In the genomic region with DNA sequence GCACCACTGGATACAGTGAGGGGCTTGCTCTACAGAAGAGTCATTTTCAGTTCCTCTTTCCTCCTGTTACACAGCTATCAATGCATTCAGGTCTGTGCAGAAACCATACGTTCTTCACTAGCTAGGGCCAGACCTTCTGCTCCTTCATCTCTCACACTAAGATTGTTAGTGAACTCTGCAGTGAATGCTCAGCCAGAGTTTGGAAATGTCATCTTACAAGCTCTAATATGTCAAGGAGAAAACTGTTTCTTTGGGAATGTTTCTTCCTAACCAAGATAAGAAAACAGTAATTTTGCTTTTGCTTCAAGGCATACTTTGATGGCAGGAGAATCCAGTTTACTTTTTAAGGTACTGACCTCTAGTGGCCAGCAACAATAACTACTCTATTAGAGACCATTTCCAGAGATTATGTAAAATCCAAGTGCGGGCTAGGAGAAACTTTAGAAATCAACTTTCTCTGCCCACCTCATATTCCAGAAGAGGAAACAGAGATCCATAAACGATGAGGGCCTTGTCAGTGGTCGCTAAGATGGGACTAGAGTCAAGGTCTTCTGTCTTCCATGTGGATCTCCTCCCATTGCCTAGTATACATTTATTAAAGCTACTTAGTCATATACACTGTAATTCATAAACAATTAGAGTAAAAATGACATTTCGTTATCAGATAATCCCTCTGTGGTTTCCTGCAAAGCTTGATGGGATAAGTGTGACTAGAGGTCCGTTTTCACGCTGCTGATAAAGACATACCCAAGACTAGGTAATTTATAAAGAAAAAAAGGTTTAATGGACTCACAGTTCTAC, we compare ENCODE assay signal across 8 cellular contexts. TPM values are rescaled to one million over a fixed set of nuclear protein-coding genes. Genes with fewer than 3 reads are reported as not detected.
DNase-seq lines count a peak whose midpoint lies in the region; ATAC-seq and TF ChIP-seq lines count a peak whose summit lies in the region.

No MANE protein-coding gene starts in this region.

- no peaks in the 10 kb centered on the region for H3K27me3 Mint-ChIP-seq in activated T-cell treated with anti-CD3 and anti-CD28 coated beads, Interleukin-2, amount 50 U/mL, for 72 hours (ENCODE audit: low read depth)

- H3K36me3 Mint-ChIP-seq in activated T-cell treated with anti-CD3 and anti-CD28 coated beads, Interleukin-2, amount 50 U/mL, for 72 hours (ENCODE audit: insufficient read depth in 2 of 2), result no peaks in the 10 kb centered on the region

- H3K9me3 ChIP-seq in GM23248 (ENCODE audit: low read depth) (no peaks in the 10 kb centered on the region), psoas muscle (no peaks in the 10 kb centered on the region)

- H3K79me2 ChIP-seq in GM23248 (ENCODE audit: insufficient read depth), result no peaks in the 10 kb centered on the region

- TF ChIP-seq CTCF in foreskin keratinocyte (conservative IDR thresholded peaks at IDR 0.05), result peak; percentile 89
- TF ChIP-seq CTCF in psoas muscle (IDR thresholded peaks at IDR 0.05), result peak; percentile 78

- no peaks in the 10 kb centered on the region for H3K4me1 Mint-ChIP-seq in activated T-cell treated with anti-CD3 and anti-CD28 coated beads, Interleukin-2, amount 50 U/mL, for 72 hours (ENCODE audit: low read depth)

- peak; percentile 54 to 57 for ATAC-seq in activated T-cell treated with anti-CD3 and anti-CD28 coated beads, Interleukin-2, amount 50 U/mL, for 72 hours (replicated peaks in 1 of 2)
- peak; percentile 80 for ATAC-seq in foreskin keratinocyte
- peak in 3 of 4 donors; percentile 64 to 75 (median 67) for ATAC-seq in psoas muscle

- H3F3A ChIP-seq in GM23248 (ENCODE audit: insufficient read depth), result peaks cover 5% of the 10 kb centered on the region

- H3K9ac ChIP-seq in GM23248, result no peak overlapping the region

- no peaks in the 10 kb centered on the region for H4K20me1 ChIP-seq in GM23248 (ENCODE audit: insufficient read depth)

- 35 to 36% methylated on average over 7 of the region's 7 CpGs for WGBS in GM23248 (ENCODE audit: low coverage in 1 of 2, low lambda C conversion rate in 2 of 2, missing lambda C conversion rate in 2 of 2), 2 experiments
- WGBS in psoas muscle, 3 donors, result 34 to 38% (median 37%) methylated on average over 7 of the region's 7 CpGs

- no peak overlapping the region for H3K4me3 Mint-ChIP-seq in activated T-cell treated with anti-CD3 and anti-CD28 coated beads, Interleukin-2, amount 50 U/mL, for 72 hours

- intact Hi-C loops in psoas muscle (cut with DNase I), result loop anchor here (2.0 to 10.0 kb wide), 3 partner anchors 219 to 1803 kb away; no protein-coding TSS in a partner anchor

- no peak overlapping the region for H3K27ac Mint-ChIP-seq in activated T-cell treated with anti-CD3 and anti-CD28 coated beads, Interleukin-2, amount 50 U/mL, for 72 hours

- no peaks in the 10 kb centered on the region for H3K9me2 ChIP-seq in GM23248 (ENCODE audit: insufficient read depth)

- no peak for DNase-seq in activated T-cell treated with anti-CD3 and anti-CD28 coated beads, Interleukin-2, amount 50 U/mL, for 72 hours
- DNase-seq in activated T-cell treated with anti-CD3 and anti-CD28 coated beads, Interleukin-2, amount 50 U/mL, for 48 hours, result no peak
- peak; percentile 78 for DNase-seq in GM23248
- peak; percentile 76 for DNase-seq in KBM-7
- peak; percentile 24 for DNase-seq in T1000 (lab: John Stamatoyannopoulos, UW)
- DNase-seq in foreskin keratinocyte, result peak in 1 of 2 donors; percentile 40
- no peak for DNase-seq in psoas muscle
- no peak for DNase-seq in stimulated activated naive CD4-positive, alpha-beta T cell treated with Interleukin-2 at 50 U/mL for 16 hours (lab: John Stamatoyannopoulos, UW)

- H3K36me3 ChIP-seq in GM23248 (ENCODE audit: low read depth), result no peaks in the 10 kb centered on the region
- no peaks in the 10 kb centered on the region for H3K36me3 ChIP-seq in psoas muscle (ENCODE audit: insufficient read depth in 1 of 2, low read depth in 1 of 2)

- H3K27me3 ChIP-seq in GM23248 (replicated peaks; ENCODE audit: insufficient read depth), result peaks cover 30% of the 10 kb centered on the region
- H3K27me3 ChIP-seq in foreskin keratinocyte, result peaks cover 45% of the 10 kb centered on the region
- H3K27me3 ChIP-seq in psoas muscle (ENCODE audit: insufficient read depth in 3 of 3, low read length in 2 of 3), result no peaks in the 10 kb centered on the region

- no peak overlapping the region for H3K27ac ChIP-seq in GM23248
- H3K27ac ChIP-seq in foreskin keratinocyte, result no peak overlapping the region
- H3K27ac ChIP-seq in psoas muscle, result no peak overlapping the region

- H3K4me3 ChIP-seq in GM23248 (no peak overlapping the region), psoas muscle (no peak overlapping the region)

- H3K4me1 ChIP-seq in GM23248 (ENCODE audit: insufficient read depth) (peaks cover 24% of the 10 kb centered on the region), foreskin keratinocyte (peaks cover 3% of the 10 kb centered on the region), psoas muscle (peaks cover 3% of the 10 kb centered on the region)

- in situ Hi-C loops in GM23248 (cut with MboI), result no loop called here
- in situ Hi-C loops in KBM-7 (cut with MboI; ENCODE audit: low pct_unique_long_range_greater_than_20kb, low sequenced_read_pairs), result loop anchor here (25.0 kb wide), 1 partner anchor 220 kb away; no protein-coding TSS in a partner anchor

- no peak overlapping the region for H2AFZ ChIP-seq in GM23248

- H3K9me3 Mint-ChIP-seq in activated T-cell treated with anti-CD3 and anti-CD28 coated beads, Interleukin-2, amount 50 U/mL, for 72 hours, result no peaks in the 10 kb centered on the region

- no peak overlapping the region for H3K4me2 ChIP-seq in GM23248 (ENCODE audit: unreplicated experiment)

RNA-seq across cellular contexts. Expression of a gene that starts 12.1 kb away (rescaled TPM):
- not detected for total RNA-seq in activated T-cell treated with anti-CD3 and anti-CD28 coated beads, Interleukin-2, amount 50 U/mL, for 72 hours
- total RNA-seq in GM23248 (2014; rRNA removed; shearing (Covaris generic)), result 10.2 and 19.5 TPM in 2 replicates
- polyA plus RNA-seq in GM23248 (2016; fragmentation: Nextera tagmentation; extraction: Ambion mirVana) (11.5 and 12.2 TPM in 2 replicates), foreskin keratinocyte (11.2 and 14.5 TPM in 2 replicates), psoas muscle (1 to 10 TPM; 1.6 to 2.3 (median 1.6) TPM)
- total RNA-seq in foreskin keratinocyte (12.2 and 13.7 TPM in 2 replicates), psoas muscle (1 to 10 TPM; 1.8 to 4.7 (median 2.2) TPM)

RNA-seq across cellular contexts. Expression of a gene that starts 29.8 kb away (rescaled TPM):
- not detected for total RNA-seq in activated T-cell treated with anti-CD3 and anti-CD28 coated beads, Interleukin-2, amount 50 U/mL, for 72 hours
- not detected in 2 replicates for total RNA-seq in GM23248 (2014; rRNA removed; shearing (Covaris generic))
- polyA plus RNA-seq in GM23248 (2016; fragmentation: Nextera tagmentation; extraction: Ambion mirVana) (not detected in 2 replicates), foreskin keratinocyte (not detected in 2 replicates), psoas muscle (under 1 TPM; 0.20 to 0.59 (median 0.35) TPM)
- total RNA-seq in foreskin keratinocyte (not detected in 2 replicates), psoas muscle (1 to 10 TPM in 1 of 4 donors, under 1 TPM in 3; 0.29 to 2.3 (median 0.53) TPM)

Comparison
In these comparisons a context has a peak if more than half of its experiments do, and no peak if none do; other contexts are left out.
1. DNase-seq: peak in GM23248 (single experiment), KBM-7 (single experiment) and T1000 (single experiment); none in activated T-cell treated with anti-CD3 and anti-CD28 coated beads, Interleukin-2, amount 50 U/mL, for 72 hours (0 of 2), activated T-cell treated with anti-CD3 and anti-CD28 coated beads, Interleukin-2, amount 50 U/mL, for 48 hours (0 of 2), psoas muscle (0 of 2) and stimulated activated naive CD4-positive, alpha-beta T cell treated with Interleukin-2 at 50 U/mL for 16 hours (single experiment).
2. Peak in every context shown above with its lines, with median percentiles within 50 percentile points of each other: ATAC-seq.